Comparison of ENCODE assay signal across 16 cellular contexts in genomic region chr14:69392481-69392880, GRCh38. TPM values are rescaled to one million over a fixed set of nuclear protein-coding genes. Genes with fewer than 3 reads are reported as not detected.
A peak's percentile ranks its signal among the peaks of the same experiment; 100 is the strongest.
DNase-seq lines count a peak whose midpoint lies in the region; ATAC-seq, FAIRE-seq and TF ChIP-seq lines count a peak whose summit lies in the region.
"Had no signal": no experiment of that assay in that cellular context is flagged by ENCODE, and none has a peak within 500 bp of the region (broad histone marks: within the 10 kb centered on the region; RNA-seq: fewer than 3 reads in every experiment).

No MANE protein-coding gene starts in this region.

- 98% methylated on average over 3 of the region's 3 CpGs for WGBS in K562 (ENCODE audit: insufficient coverage, low coverage, missing lambda C conversion rate)

- peaks cover 63% of the 10 kb centered on the region for H3K36me3 Mint-ChIP-seq in CD4-positive, CD25-positive, alpha-beta regulatory T cell
- peaks cover 7% of the 10 kb centered on the region for H3K36me3 Mint-ChIP-seq in IgD-negative memory B cell

- no peak for DNase-seq in CD4-positive, CD25-positive, alpha-beta regulatory T cell
- DNase-seq in GM10248 (ENCODE audit: extremely low spot score) (peak; percentile 29), K562 (ENCODE audit: extremely low read depth in 1 of 4, low spot score in 3 of 4) (no peak), NOMO-1 treated with DMSO at 0.1 percent for 48 hours (lab: John Stamatoyannopoulos, UW; ENCODE audit: unreplicated experiment) (no peak), iPS-NIHi11 (ENCODE audit: low spot score) (no peak)
- DNase-seq: activated CD4-positive, alpha-beta T cell treated with anti-CD3 and anti-CD28 coated beads for 36 hours; COR-L47; left lung; NCI-H1694; NCI-H226 had no signal

- POLR2A ChIA-PET in GM10248 (lab: Yijun Ruan, JAX) = no interaction called here
- POLR2A ChIA-PET in K562 (lab: Yijun Ruan, JAX) = interaction anchor here (0.6 to 1.1 kb wide), 2 partner anchors 22 to 25 kb away, joined by 3 read pairs; no protein-coding TSS in a partner anchor

- peak overlapping the region; percentile 9 for H3K4me3 ChIP-seq in CD4-positive, CD25-positive, alpha-beta regulatory T cell (ENCODE audit: low read depth, low read length)
- no peak overlapping the region for H3K4me3 ChIP-seq in K562
- H3K4me3 ChIP-seq: breast epithelium, esophagus muscularis mucosa, left lung, right atrium auricular region had no signal

- no peaks in the 10 kb centered on the region for H3K9me3 Mint-ChIP-seq in CD4-positive, CD25-positive, alpha-beta regulatory T cell
- H3K9me3 Mint-ChIP-seq in IgD-negative memory B cell = no peaks in the 10 kb centered on the region

- peaks cover 72% of the 10 kb centered on the region for H3K36me3 ChIP-seq in CD4-positive, CD25-positive, alpha-beta regulatory T cell (ENCODE audit: control insufficient read depth, insufficient read depth, low read length)
- H3K36me3 ChIP-seq in K562 (ENCODE audit: control insufficient read depth, insufficient read depth, low read length) = peaks cover 90% of the 10 kb centered on the region
- H3K36me3 ChIP-seq: breast epithelium had no signal

- no peak overlapping the region for H3K9ac ChIP-seq in K562 (ENCODE audit: insufficient read depth in 1 of 2, low read depth in 2 of 2, low read length in 2 of 2)

- no peaks in the 10 kb centered on the region for H3K9me1 ChIP-seq in K562 (ENCODE audit: control insufficient read depth, insufficient read depth, low read length)

- H4K20me1 ChIP-seq in K562 (replicated peaks; ENCODE audit: control insufficient read depth, insufficient read depth, low read length) = peaks cover 6% of the 10 kb centered on the region; the same call in 1 of the 2 replicates

- no peak for TF ChIP-seq POLR2A in K562 (conservative IDR thresholded peaks at IDR 0.05)

- CTCF ChIA-PET in GM10248 (lab: Yijun Ruan, JAX) (no interaction called here), K562 (lab: Yijun Ruan, JAX; ENCODE audit: low intra/inter-chr PET ratio) (no interaction called here)

- in situ Hi-C loops in K562 (cut with MboI) = no loop called here

- peaks cover 46 to 91% (median 68%) of the 10 kb centered on the region in 4 donors for H3K4me1 Mint-ChIP-seq in CD4-positive, CD25-positive, alpha-beta regulatory T cell
- H3K4me1 Mint-ChIP-seq in IgD-negative memory B cell = peaks cover 41 to 59% (median 42%) of the 10 kb centered on the region in 3 donors

- H3K9me3 ChIP-seq in CD4-positive, CD25-positive, alpha-beta regulatory T cell (ENCODE audit: control insufficient read depth in 2 of 2, low read length in 2 of 2) = no peaks in the 10 kb centered on the region
- H3K9me3 ChIP-seq in K562 (replicated peaks; ENCODE audit: control insufficient read depth, insufficient read depth, low read depth, low read length) = no peaks in the 10 kb centered on the region
- H3K9me3 ChIP-seq: breast epithelium, esophagus muscularis mucosa, left lung, right atrium auricular region had no signal

- no peak for TF ChIP-seq RAD21 in K562 (CRISPR knock-in tag; conservative IDR thresholded peaks at IDR 0.05 in 1 of 2, IDR thresholded peaks at IDR 0.05 in 1 of 2)

- peak overlapping the region in 1 of 3 donors; percentile 33 for H3K27ac Mint-ChIP-seq in CD4-positive, CD25-positive, alpha-beta regulatory T cell
- peak overlapping the region in 2 of 3 donors; percentile 36 to 63 for H3K27ac Mint-ChIP-seq in IgD-negative memory B cell
- H3K27ac Mint-ChIP-seq: activated CD4-positive, alpha-beta T cell treated with anti-CD3 and anti-CD28 coated beads for 36 hours had no signal

- no peaks in the 10 kb centered on the region for H3K27me3 Mint-ChIP-seq in CD4-positive, CD25-positive, alpha-beta regulatory T cell
- H3K27me3 Mint-ChIP-seq in IgD-negative memory B cell = no peaks in the 10 kb centered on the region
- H3K27me3 Mint-ChIP-seq: activated CD4-positive, alpha-beta T cell treated with anti-CD3 and anti-CD28 coated beads for 36 hours had no signal

- peak overlapping the region; percentile 19 to 84 (median 53) for H3K4me3 Mint-ChIP-seq in CD4-positive, CD25-positive, alpha-beta regulatory T cell
- H3K4me3 Mint-ChIP-seq in IgD-negative memory B cell = peak overlapping the region in 2 of 4 donors; percentile 69 to 82
- H3K4me3 Mint-ChIP-seq: activated CD4-positive, alpha-beta T cell treated with anti-CD3 and anti-CD28 coated beads for 36 hours had no signal

- peaks cover 96% of the 10 kb centered on the region for H3K79me2 ChIP-seq in K562 (ENCODE audit: control insufficient read depth, insufficient read depth, low read length)

- no peak for TF ChIP-seq EP300 in K562 (IDR thresholded peaks at IDR 0.05; ENCODE audit: low read length)

- peaks cover 65% of the 10 kb centered on the region for H3K4me1 ChIP-seq in CD4-positive, CD25-positive, alpha-beta regulatory T cell (ENCODE audit: control insufficient read depth, insufficient read depth, low read length, poor library complexity, severe bottlenecking)
- H3K4me1 ChIP-seq in K562 (replicated peaks in 1 of 2; ENCODE audit: control insufficient read depth in 2 of 2, insufficient read depth in 2 of 2, low read length in 2 of 2) = peaks cover 0 to 8% of the 10 kb centered on the region in 2 experiments; a peak in 4 of 5 replicates
- H3K4me1 ChIP-seq: breast epithelium had no signal

- no peak overlapping the region for H2AFZ ChIP-seq in K562 (ENCODE audit: low read depth, low read length)

- BruUV-seq in K562 (replicated peaks; lab: Mats Ljungman, UMichigan) = no TSS peak

- no peak for ATAC-seq in CD4-positive, CD25-positive, alpha-beta regulatory T cell (ENCODE audit: low read depth in 2 of 2)
- ATAC-seq in K562 (peak; percentile 28; the same call in 1 of the 3 replicates), HG02981 (IDR thresholded peaks at IDR 0.05; ENCODE audit: unreplicated experiment) (no peak), HG02571 (IDR thresholded peaks at IDR 0.05; ENCODE audit: unreplicated experiment) (no peak)
- ATAC-seq: activated CD4-positive, alpha-beta T cell treated with anti-CD3 and anti-CD28 coated beads for 36 hours; left lung had no signal

- intact Hi-C loops in K562 (cut with micrococcal nuclease) = no loop called here

- no peak overlapping the region for H3K4me2 ChIP-seq in K562 (ENCODE audit: insufficient read depth, low read length)

- no peak for FAIRE-seq in K562 (lab: Jason Lieb, UNC)

- no peaks in the 10 kb centered on the region for H3K27me3 ChIP-seq in CD4-positive, CD25-positive, alpha-beta regulatory T cell (ENCODE audit: control insufficient read depth, insufficient read depth, low read length)
- H3K27me3 ChIP-seq in K562 (ENCODE audit: control insufficient read depth in 2 of 2, insufficient read depth in 2 of 2, low read length in 2 of 2) = no peaks in the 10 kb centered on the region
- H3K27me3 ChIP-seq: breast epithelium, esophagus muscularis mucosa, left lung, right atrium auricular region had no signal

- no peak for TF ChIP-seq CTCF in GM10248 (IDR thresholded peaks at IDR 0.05; ENCODE audit: control extremely low read depth, extremely low read depth, low read depth, missing control alignments)
- no peak for TF ChIP-seq CTCF in K562 (IDR thresholded peaks at IDR 0.05 in 2 of 3, conservative IDR thresholded peaks at IDR 0.05 in 1 of 3; ENCODE audit: insufficient read depth in 2 of 3, low read depth in 1 of 3, low read length in 3 of 3)

- no peak overlapping the region for H3K27ac ChIP-seq in CD4-positive, CD25-positive, alpha-beta regulatory T cell (ENCODE audit: insufficient read depth, low read length, poor library complexity, severe bottlenecking)
- H3K27ac ChIP-seq in K562 (ENCODE audit: extremely low read depth, low read depth, low read length) = no peak overlapping the region; the same call in 2 of the 3 replicates
- H3K27ac ChIP-seq: breast epithelium, left lung, right atrium auricular region had no signal

RNA-seq across cellular contexts. Expression of gene ERH, which starts 5.6 kb away (rescaled TPM):
- total RNA-seq in CD4-positive, CD25-positive, alpha-beta regulatory T cell = 117 TPM
- polyA plus RNA-seq in CD4-positive, CD25-positive, alpha-beta regulatory T cell = 10 to 100 TPM; 57.2 to 99.6 (median 73.8) TPM
- polyA plus RNA-seq in IgD-negative memory B cell (72.1 TPM), K562 (2011; rRNA removed) (213 and 281 TPM in 2 replicates), K562 (2014; fragmentation: Illumina TruSeq; extraction: Trizol) (228 and 255 TPM in 2 replicates), K562 (2014; fragmentation: Nextera tagmentation; extraction: Ambion mirVana) (100 to 1,000 TPM; 292 to 474 TPM), K562 (2014; rRNA removed) (207 and 239 TPM in 2 replicates)
- 26.1 and 39.0 TPM in 2 replicates for total RNA-seq in K562 (2011; cell fraction: chromatin; rRNA removed; ENCODE audit: low replicate concordance)
- total RNA-seq in K562 (2011; cell fraction: nucleolus; rRNA removed) = 26.8 and 29.5 TPM in 2 replicates
- total RNA-seq in K562 (2011; cell fraction: nucleoplasm; rRNA removed) = 45.2 and 60.2 TPM in 2 replicates
- total RNA-seq in K562 (2014; rRNA removed) (78.2 and 162 TPM in 2 replicates), K562 (2014; rRNA removed; fragmentation: Illumina TruSeq; extraction: Trizol) (245 and 297 TPM in 2 replicates), K562 (2015; rRNA removed; fragmentation: Illumina TruSeq; extraction: Trizol) (236 and 260 TPM in 2 replicates), K562 (2021) (247 and 250 TPM in 2 replicates)
- 116 and 153 TPM in 2 replicates for polyA plus RNA-seq in K562 (2011; cell fraction: cytosol; rRNA removed)
- polyA plus RNA-seq in K562 (2011; cell fraction: nucleus; rRNA removed) = 37.2 and 52.9 TPM in 2 replicates
- polyA plus RNA-seq in K562 (2012) = 163 and 363 TPM in 2 replicates
- polyA minus RNA-seq in K562 (2011; rRNA and poly(A)+ RNA removed) = 104 and 137 TPM in 2 replicates
- 88.4 and 123 TPM in 2 replicates for polyA minus RNA-seq in K562 (2011; cell fraction: cytosol; rRNA and poly(A)+ RNA removed)
- 30.4 and 61.5 TPM in 2 replicates for polyA minus RNA-seq in K562 (2011; cell fraction: nucleus; rRNA and poly(A)+ RNA removed)

RNA-seq across cellular contexts. Expression of gene SLC39A9, which starts 6.0 kb away (rescaled TPM):
- 33.1 TPM for total RNA-seq in CD4-positive, CD25-positive, alpha-beta regulatory T cell
- polyA plus RNA-seq in CD4-positive, CD25-positive, alpha-beta regulatory T cell = 10 to 100 TPM; 16.4 to 22.4 (median 22.1) TPM
- 14.7 TPM for polyA plus RNA-seq in IgD-negative memory B cell
- 63.1 and 71.1 TPM in 2 replicates for total RNA-seq in K562 (2011; cell fraction: chromatin; rRNA removed; ENCODE audit: low replicate concordance)
- 82.7 and 94.5 TPM in 2 replicates for total RNA-seq in K562 (2011; cell fraction: nucleolus; rRNA removed)
- total RNA-seq in K562 (2011; cell fraction: nucleoplasm; rRNA removed) = 103 and 120 TPM in 2 replicates
- total RNA-seq in K562 (2014; rRNA removed) = 26.7 and 31.1 TPM in 2 replicates
- 46.4 and 52.8 TPM in 2 replicates for total RNA-seq in K562 (2014; rRNA removed; fragmentation: Illumina TruSeq; extraction: Trizol)
- total RNA-seq in K562 (2015; rRNA removed; fragmentation: Illumina TruSeq; extraction: Trizol) = 44.6 and 47.1 TPM in 2 replicates
- total RNA-seq in K562 (2021) = 40.2 and 41.4 TPM in 2 replicates
- 66.0 and 66.9 TPM in 2 replicates for polyA plus RNA-seq in K562 (2011; rRNA removed)
- 38.3 and 52.0 TPM in 2 replicates for polyA plus RNA-seq in K562 (2011; cell fraction: cytosol; rRNA removed)
- polyA plus RNA-seq in K562 (2011; cell fraction: nucleus; rRNA removed) = 24.9 and 38.9 TPM in 2 replicates
- 17.4 and 20.9 TPM in 2 replicates for polyA plus RNA-seq in K562 (2012)
- 28.3 and 32.5 TPM in 2 replicates for polyA plus RNA-seq in K562 (2014; fragmentation: Illumina TruSeq; extraction: Trizol)
- polyA plus RNA-seq in K562 (2014; fragmentation: Nextera tagmentation; extraction: Ambion mirVana) = 10 to 100 TPM; 18.4 to 24.0 TPM
- 23.0 and 23.7 TPM in 2 replicates for polyA plus RNA-seq in K562 (2014; rRNA removed)
- polyA minus RNA-seq in K562 (2011; rRNA and poly(A)+ RNA removed) = 134 and 169 TPM in 2 replicates
- 55.0 and 60.7 TPM in 2 replicates for polyA minus RNA-seq in K562 (2011; cell fraction: cytosol; rRNA and poly(A)+ RNA removed)
- polyA minus RNA-seq in K562 (2011; cell fraction: nucleus; rRNA and poly(A)+ RNA removed) = 16.2 and 28.7 TPM in 2 replicates
